1 cellular context compared by ENCODE assay signal in the genomic region with DNA sequence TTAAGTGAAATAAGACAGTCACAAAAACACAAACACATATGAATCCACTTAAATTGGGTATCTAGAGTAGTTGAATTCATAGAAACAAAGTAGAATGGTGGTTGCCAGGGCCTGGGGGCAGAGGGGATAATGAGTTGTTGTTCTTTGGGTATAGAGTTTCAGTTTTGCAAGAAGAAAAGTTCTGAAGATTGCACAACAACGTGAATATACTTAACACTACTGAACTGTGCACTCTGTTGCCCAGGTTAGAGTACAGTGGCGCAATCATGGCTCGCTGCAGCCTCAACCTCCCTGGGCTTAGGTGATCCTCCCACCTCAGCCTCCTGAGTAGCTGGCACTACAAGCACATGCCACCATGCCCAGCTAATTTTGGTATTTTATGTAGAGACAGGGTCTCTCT.
A peak's percentile ranks its signal among the peaks of the same experiment; 100 is the strongest.
TF ChIP-seq lines count a peak whose summit lies in the region.

No MANE protein-coding gene starts in this region.

TF ChIP-seq in HEK293, 187 proteins besides CTCF, POLR2A, EP300 and RAD21 (continued from another document and continues in another):
- TF ChIP-seq, protein P1, sequence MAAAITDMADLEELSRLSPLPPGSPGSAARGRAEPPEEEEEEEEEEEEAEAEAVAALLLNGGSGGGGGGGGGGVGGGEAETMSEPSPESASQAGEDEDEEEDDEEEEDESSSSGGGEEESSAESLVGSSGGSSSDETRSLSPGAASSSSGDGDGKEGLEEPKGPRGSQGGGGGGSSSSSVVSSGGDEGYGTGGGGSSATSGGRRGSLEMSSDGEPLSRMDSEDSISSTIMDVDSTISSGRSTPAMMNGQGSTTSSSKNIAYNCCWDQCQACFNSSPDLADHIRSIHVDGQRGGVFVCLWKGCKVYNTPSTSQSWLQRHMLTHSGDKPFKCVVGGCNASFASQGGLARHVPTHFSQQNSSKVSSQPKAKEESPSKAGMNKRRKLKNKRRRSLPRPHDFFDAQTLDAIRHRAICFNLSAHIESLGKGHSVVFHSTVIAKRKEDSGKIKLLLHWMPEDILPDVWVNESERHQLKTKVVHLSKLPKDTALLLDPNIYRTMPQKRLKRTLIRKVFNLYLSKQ (tag by site-specific recombination; IDR thresholded peaks at IDR 0.05; ENCODE audit: borderline replicate concordance) = no peak
- no peak for TF ChIP-seq ZNF626 (tag by site-specific recombination; IDR thresholded peaks at IDR 0.05)
- TF ChIP-seq ZNF791 (tag by site-specific recombination; IDR thresholded peaks at IDR 0.05) = no peak
- no peak for TF ChIP-seq ZNF670 (tag by site-specific recombination; IDR thresholded peaks at IDR 0.05; ENCODE audit: low read depth)
- TF ChIP-seq, protein P2, sequence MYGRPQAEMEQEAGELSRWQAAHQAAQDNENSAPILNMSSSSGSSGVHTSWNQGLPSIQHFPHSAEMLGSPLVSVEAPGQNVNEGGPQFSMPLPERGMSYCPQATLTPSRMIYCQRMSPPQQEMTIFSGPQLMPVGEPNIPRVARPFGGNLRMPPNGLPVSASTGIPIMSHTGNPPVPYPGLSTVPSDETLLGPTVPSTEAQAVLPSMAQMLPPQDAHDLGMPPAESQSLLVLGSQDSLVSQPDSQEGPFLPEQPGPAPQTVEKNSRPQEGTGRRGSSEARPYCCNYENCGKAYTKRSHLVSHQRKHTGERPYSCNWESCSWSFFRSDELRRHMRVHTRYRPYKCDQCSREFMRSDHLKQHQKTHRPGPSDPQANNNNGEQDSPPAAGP (tag by site-specific recombination; IDR thresholded peaks at IDR 0.05) = no peak
- TF ChIP-seq HOXC10 (CRISPR knock-in tag; IDR thresholded peaks at IDR 0.05) = no peak
- TF ChIP-seq ZNF658 (tag by site-specific recombination; IDR thresholded peaks at IDR 0.05) = no peak
- TF ChIP-seq ZNF623 (tag by site-specific recombination; IDR thresholded peaks at IDR 0.05) = no peak
- TF ChIP-seq WT1 (tag by site-specific recombination; IDR thresholded peaks at IDR 0.05) = 0 out of 2 replicates have a peak, but pooled peaks have one; percentile 32
- no peak for TF ChIP-seq ZNF48 (tag by site-specific recombination; IDR thresholded peaks at IDR 0.05)
- TF ChIP-seq ZFP3 (tag by site-specific recombination; IDR thresholded peaks at IDR 0.05; ENCODE audit: low read depth) = no peak
- no peak for TF ChIP-seq ZNF585B (tag by site-specific recombination; IDR thresholded peaks at IDR 0.05)
- 0 out of 2 replicates have a peak, but pooled peaks have one; percentile 45 for TF ChIP-seq ZNF610 (tag by site-specific recombination; IDR thresholded peaks at IDR 0.05; ENCODE audit: borderline replicate concordance)
- no peak for TF ChIP-seq SP2 (tag by site-specific recombination; IDR thresholded peaks at IDR 0.05)
- no peak for TF ChIP-seq ZNF600 (tag by site-specific recombination; IDR thresholded peaks at IDR 0.05)
- TF ChIP-seq ZNF518A (tag by site-specific recombination; conservative IDR thresholded peaks at IDR 0.05; ENCODE audit: low read depth) = no peak
- TF ChIP-seq, protein P3, sequence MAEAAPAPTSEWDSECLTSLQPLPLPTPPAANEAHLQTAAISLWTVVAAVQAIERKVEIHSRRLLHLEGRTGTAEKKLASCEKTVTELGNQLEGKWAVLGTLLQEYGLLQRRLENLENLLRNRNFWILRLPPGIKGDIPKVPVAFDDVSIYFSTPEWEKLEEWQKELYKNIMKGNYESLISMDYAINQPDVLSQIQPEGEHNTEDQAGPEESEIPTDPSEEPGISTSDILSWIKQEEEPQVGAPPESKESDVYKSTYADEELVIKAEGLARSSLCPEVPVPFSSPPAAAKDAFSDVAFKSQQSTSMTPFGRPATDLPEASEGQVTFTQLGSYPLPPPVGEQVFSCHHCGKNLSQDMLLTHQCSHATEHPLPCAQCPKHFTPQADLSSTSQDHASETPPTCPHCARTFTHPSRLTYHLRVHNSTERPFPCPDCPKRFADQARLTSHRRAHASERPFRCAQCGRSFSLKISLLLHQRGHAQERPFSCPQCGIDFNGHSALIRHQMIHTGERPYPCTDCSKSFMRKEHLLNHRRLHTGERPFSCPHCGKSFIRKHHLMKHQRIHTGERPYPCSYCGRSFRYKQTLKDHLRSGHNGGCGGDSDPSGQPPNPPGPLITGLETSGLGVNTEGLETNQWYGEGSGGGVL (tag by site-specific recombination; IDR thresholded peaks at IDR 0.05) = no peak
- TF ChIP-seq EGR2 (tag by site-specific recombination; IDR thresholded peaks at IDR 0.05; ENCODE audit: low read depth) = no peak
- TF ChIP-seq ZNF2 (tag by site-specific recombination; IDR thresholded peaks at IDR 0.05) = peak; percentile 24; the same call in 1 of the 2 replicates
- no peak for TF ChIP-seq ZNF501 (tag by site-specific recombination; IDR thresholded peaks at IDR 0.05)
- TF ChIP-seq YY1 (tag by site-specific recombination; IDR thresholded peaks at IDR 0.05) = no peak
- no peak for TF ChIP-seq MEIS1 (CRISPR knock-in tag; IDR thresholded peaks at IDR 0.05; ENCODE audit: borderline replicate concordance)
- TF ChIP-seq, protein P4, sequence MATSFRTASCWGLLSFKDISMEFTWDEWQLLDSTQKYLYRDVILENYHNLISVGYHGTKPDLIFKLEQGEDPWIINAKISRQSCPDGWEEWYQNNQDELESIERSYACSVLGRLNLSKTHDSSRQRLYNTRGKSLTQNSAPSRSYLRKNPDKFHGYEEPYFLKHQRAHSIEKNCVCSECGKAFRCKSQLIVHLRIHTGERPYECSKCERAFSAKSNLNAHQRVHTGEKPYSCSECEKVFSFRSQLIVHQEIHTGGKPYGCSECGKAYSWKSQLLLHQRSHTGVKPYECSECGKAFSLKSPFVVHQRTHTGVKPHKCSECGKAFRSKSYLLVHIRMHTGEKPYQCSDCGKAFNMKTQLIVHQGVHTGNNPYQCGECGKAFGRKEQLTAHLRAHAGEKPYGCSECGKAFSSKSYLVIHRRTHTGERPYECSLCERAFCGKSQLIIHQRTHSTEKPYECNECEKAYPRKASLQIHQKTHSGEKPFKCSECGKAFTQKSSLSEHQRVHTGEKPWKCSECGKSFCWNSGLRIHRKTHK (tag by site-specific recombination; IDR thresholded peaks at IDR 0.05) = no peak
- no peak for TF ChIP-seq KLF16 (tag by site-specific recombination; IDR thresholded peaks at IDR 0.05)
- no peak for TF ChIP-seq ZNF549 (tag by site-specific recombination; IDR thresholded peaks at IDR 0.05)
- no peak for TF ChIP-seq GLI2 (tag by site-specific recombination; IDR thresholded peaks at IDR 0.05; ENCODE audit: borderline replicate concordance, low read depth)
- no peak for TF ChIP-seq ZNF311 (tag by site-specific recombination; IDR thresholded peaks at IDR 0.05; ENCODE audit: borderline replicate concordance)
- no peak for TF ChIP-seq ZNF175 (tag by site-specific recombination; IDR thresholded peaks at IDR 0.05)
- TF ChIP-seq ZNF433 (tag by site-specific recombination; IDR thresholded peaks at IDR 0.05; ENCODE audit: low read depth) = no peak
- no peak; the same call in 1 of the 2 replicates for TF ChIP-seq REPIN1 (tag by site-specific recombination; IDR thresholded peaks at IDR 0.05; ENCODE audit: low read depth)
- TF ChIP-seq ZNF513 (tag by site-specific recombination; IDR thresholded peaks at IDR 0.05) = no peak
- TF ChIP-seq ZNF561 (tag by site-specific recombination; IDR thresholded peaks at IDR 0.05; ENCODE audit: borderline replicate concordance) = no peak
- peak; percentile 36; the same call in 1 of the 2 replicates for TF ChIP-seq ZBTB20 (tag by site-specific recombination; IDR thresholded peaks at IDR 0.05)
- TF ChIP-seq ZEB2 (tag by site-specific recombination; IDR thresholded peaks at IDR 0.05) = peak; percentile 65
- TF ChIP-seq MZF1 (tag by site-specific recombination; IDR thresholded peaks at IDR 0.05; ENCODE audit: borderline replicate concordance) = peak; percentile 91; the same call in 1 of the 2 replicates
- no peak for TF ChIP-seq ZNF280D (tag by site-specific recombination; IDR thresholded peaks at IDR 0.05)
- no peak for TF ChIP-seq ZNF747 (tag by site-specific recombination; IDR thresholded peaks at IDR 0.05)
- TF ChIP-seq, protein P5, sequence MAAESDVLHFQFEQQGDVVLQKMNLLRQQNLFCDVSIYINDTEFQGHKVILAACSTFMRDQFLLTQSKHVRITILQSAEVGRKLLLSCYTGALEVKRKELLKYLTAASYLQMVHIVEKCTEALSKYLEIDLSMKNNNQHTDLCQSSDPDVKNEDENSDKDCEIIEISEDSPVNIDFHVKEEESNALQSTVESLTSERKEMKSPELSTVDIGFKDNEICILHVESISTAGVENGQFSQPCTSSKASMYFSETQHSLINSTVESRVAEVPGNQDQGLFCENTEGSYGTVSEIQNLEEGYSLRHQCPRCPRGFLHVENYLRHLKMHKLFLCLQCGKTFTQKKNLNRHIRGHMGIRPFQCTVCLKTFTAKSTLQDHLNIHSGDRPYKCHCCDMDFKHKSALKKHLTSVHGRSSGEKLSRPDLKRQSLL (tag by site-specific recombination; IDR thresholded peaks at IDR 0.05) = no peak
- TF ChIP-seq ZNF335 (tag by site-specific recombination; conservative IDR thresholded peaks at IDR 0.05) = no peak
- TF ChIP-seq ZNF530 (tag by site-specific recombination; IDR thresholded peaks at IDR 0.05; ENCODE audit: low read depth) = no peak
- no peak for TF ChIP-seq KLF10 (tag by site-specific recombination; IDR thresholded peaks at IDR 0.05)
- no peak for TF ChIP-seq GLI4 (tag by site-specific recombination; IDR thresholded peaks at IDR 0.05)
- peak; percentile 18; the same call in 1 of the 2 replicates for TF ChIP-seq ZNF211 (tag by site-specific recombination; IDR thresholded peaks at IDR 0.05; ENCODE audit: low read depth)
